In the genomic region with DNA sequence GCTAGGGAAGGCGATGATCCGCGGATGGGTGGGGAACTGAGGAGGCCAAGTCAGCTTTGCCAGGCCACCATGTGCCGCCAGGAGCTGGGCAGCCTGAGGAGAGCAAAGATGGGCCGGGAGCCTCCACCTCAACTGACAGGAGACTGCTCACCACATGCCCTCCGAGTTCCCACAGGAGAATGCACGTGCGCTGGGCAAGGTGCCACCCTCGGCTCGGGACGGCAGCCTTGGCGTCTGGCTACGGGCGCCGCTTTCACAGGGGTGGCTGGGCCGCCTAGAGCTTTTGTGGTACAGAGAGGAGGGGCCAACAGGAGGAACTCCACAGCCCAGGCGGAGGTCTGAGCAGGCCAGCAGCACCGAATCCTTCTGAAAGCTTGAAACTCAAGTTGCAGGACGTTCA, we compare ENCODE assay signal across 20 cellular contexts. TPM values are rescaled to one million over a fixed set of nuclear protein-coding genes. Genes with fewer than 3 reads are reported as not detected.
DNase-seq lines count a peak whose midpoint lies in the region; ATAC-seq lines count a peak whose summit lies in the region.
"Had no signal": no experiment of that assay in that cellular context is flagged by ENCODE, and none has a peak within 500 bp of the region (broad histone marks: within the 10 kb centered on the region; RNA-seq: fewer than 3 reads in every experiment).

No MANE protein-coding gene starts in this region.

- H3K27me3 ChIP-seq in neuronal stem cell (ENCODE audit: control insufficient read depth in 3 of 3, insufficient read depth in 3 of 3, low read depth in 1 of 3, low read length in 3 of 3) = no peaks in the 10 kb centered on the region
- H3K27me3 ChIP-seq: heart right ventricle, MG63, transverse colon had no signal

- no peak overlapping the region for H3K14ac ChIP-seq in neuronal stem cell (ENCODE audit: low read length)

- H3K23ac ChIP-seq in neuronal stem cell (ENCODE audit: low read depth, low read length, poor library complexity) = no peak overlapping the region

- peaks cover 0 to 5% of the 10 kb centered on the region in 2 donors for H3K4me1 ChIP-seq in neuronal stem cell (ENCODE audit: control insufficient read depth in 2 of 2, insufficient read depth in 1 of 2, low read depth in 1 of 2, low read length in 2 of 2)

- no peak overlapping the region for H2AK5ac ChIP-seq in neuronal stem cell (ENCODE audit: low read depth, low read length)

- no peak overlapping the region for H3K4me2 ChIP-seq in neuronal stem cell (ENCODE audit: insufficient read depth, low read length, poor library complexity, severe bottlenecking)

- no peak overlapping the region for H2BK15ac ChIP-seq in neuronal stem cell (ENCODE audit: low read length)

- peak overlapping the region; percentile 12 for H3K9ac ChIP-seq in neuronal stem cell (ENCODE audit: low read depth, low read length, poor library complexity)

- no peaks in the 10 kb centered on the region for H3K79me1 ChIP-seq in neuronal stem cell (ENCODE audit: low read depth, low read length)

- WGBS in neuronal stem cell (ENCODE audit: extremely low coverage in 2 of 2, insufficient read length in 2 of 2, insufficient replicate concordance in 1 of 2), 2 donors = no CpG with 5 or more reads among the region's 19 CpGs

- peak overlapping the region; percentile 60 for H3K18ac ChIP-seq in neuronal stem cell (ENCODE audit: low read length)

- no peak overlapping the region for H3K4ac ChIP-seq in neuronal stem cell (ENCODE audit: low read length)

- DNase-seq in Ammon's horn (ENCODE audit: low spot score) (peak; percentile 47), MV-4-11 (lab: John Stamatoyannopoulos, UW) (peak; percentile 16), epithelial cell of prostate (ENCODE audit: low read depth, low spot score) (no peak), neuronal stem cell (ENCODE audit: low spot score) (no peak), T1000 (lab: John Stamatoyannopoulos, UW) (no peak)
- DNase-seq: heart right ventricle; mesenchymal stem cell; MG63; NCI-H2029 treated with DMSO at 0.1 percent for 48 hours; NCI-H510A treated with DMSO at 0.1 percent for 48 hours; retina; Right ventricle myocardium superior; stimulated activated CD4-positive, alpha-beta T cell treated with anti-CD3 and anti-CD28 coated beads, Interleukin-15, amount 100 ng/mL, for 24 hours; T-helper 1 cell; transverse colon had no signal

- no peaks in the 10 kb centered on the region for H3K36me3 ChIP-seq in neuronal stem cell (replicated peaks in 1 of 2; ENCODE audit: control insufficient read depth in 2 of 2, insufficient read depth in 2 of 2, low read length in 2 of 2)
- H3K36me3 ChIP-seq: heart right ventricle, MG63, transverse colon had no signal

- H2BK12ac ChIP-seq in neuronal stem cell (ENCODE audit: low read length) = no peak overlapping the region

- ATAC-seq in HG02678 (IDR thresholded peaks at IDR 0.05; ENCODE audit: unreplicated experiment) (no peak), GM21619 (IDR thresholded peaks at IDR 0.05; ENCODE audit: unreplicated experiment) (no peak), HG02970 (IDR thresholded peaks at IDR 0.05; ENCODE audit: low FRiP score, unreplicated experiment) (no peak)
- ATAC-seq: stimulated activated effector memory CD8-positive, alpha-beta T cell treated with anti-CD3 and anti-CD28 coated beads, Interleukin-12 subunit alpha, Interleukin-12 subunit beta, amount 100 ng/mL, for 72 hours; WTC11 had no signal

- no peak overlapping the region for H2AFZ ChIP-seq in neuronal stem cell (ENCODE audit: low read length)

- H3K27ac ChIP-seq in epithelial cell of prostate (peak overlapping the region; percentile 82), neuronal stem cell (replicated peaks; ENCODE audit: low read length) (no peak overlapping the region)
- H3K27ac ChIP-seq: heart right ventricle had no signal

- H4K8ac ChIP-seq in neuronal stem cell (ENCODE audit: low read depth, low read length) = no peak overlapping the region

- no peak overlapping the region for H3K4me3 ChIP-seq in neuronal stem cell (ENCODE audit: low read length in 2 of 2)
- H3K4me3 ChIP-seq: heart right ventricle, MG63, transverse colon had no signal

- no peak overlapping the region for H2BK120ac ChIP-seq in neuronal stem cell (ENCODE audit: low read depth, low read length)

- no peak overlapping the region for H2BK5ac ChIP-seq in neuronal stem cell (ENCODE audit: low read length)

- H3K9me3 ChIP-seq in neuronal stem cell (replicated peaks in 1 of 2; ENCODE audit: control insufficient read depth in 2 of 2, insufficient read depth in 1 of 2, low read depth in 1 of 2, low read length in 2 of 2) = no peaks in the 10 kb centered on the region
- H3K9me3 ChIP-seq: heart right ventricle, MG63, transverse colon had no signal

- no peak overlapping the region for H4K91ac ChIP-seq in neuronal stem cell (ENCODE audit: low read depth, low read length, poor library complexity)

RNA-seq across cellular contexts. Expression of a gene that starts 5.3 kb away (rescaled TPM):
- polyA plus RNA-seq in neuronal stem cell (2013, experiment 1 of 2) = 41.1 TPM
- 39.6 TPM for polyA plus RNA-seq in neuronal stem cell (2013, experiment 2 of 2)

RNA-seq across cellular contexts. Expression of a gene that starts 54.3 kb away (rescaled TPM):
- 39.6 TPM for polyA plus RNA-seq in neuronal stem cell (2013, experiment 1 of 2)
- 39.2 TPM for polyA plus RNA-seq in neuronal stem cell (2013, experiment 2 of 2)

Comparison
In these comparisons a context has a peak if more than half of its experiments do, and no peak if none do; other contexts are left out.
1. DNase-seq: peak in Ammon's horn (single experiment) and MV-4-11 (single experiment); none in epithelial cell of prostate (single experiment), neuronal stem cell (single experiment) and T1000 (single experiment).